17 cellular contexts compared by ENCODE assay signal in genomic region chr10:34524369-34525091, GRCh38.
DNase-seq lines count a peak whose midpoint lies in the region; ATAC-seq and TF ChIP-seq lines count a peak whose summit lies in the region.
"Had no signal": no experiment of that assay in that cellular context is flagged by ENCODE, and none has a peak within 500 bp of the region (broad histone marks: within the 10 kb centered on the region; RNA-seq: fewer than 3 reads in every experiment).

No MANE protein-coding gene starts in this region.

- no TSS peak for BruUV-seq in Caco-2 (replicated peaks; lab: Mats Ljungman, UMichigan)

- H3K4me3 Mint-ChIP-seq in type B pancreatic cell (no peak overlapping the region), Caco-2 (ENCODE audit: unreplicated experiment) (no peak overlapping the region)
- H3K4me3 Mint-ChIP-seq: CD4-positive, alpha-beta memory T cell; naive thymus-derived CD4-positive, alpha-beta T cell had no signal

- H3K27me3 ChIP-seq in Caco-2 (replicated peaks; ENCODE audit: control insufficient read depth, insufficient read depth, low read length) = no peaks in the 10 kb centered on the region
- H3K27me3 ChIP-seq: upper lobe of right lung had no signal

- intact Hi-C loops in Caco-2 (cut with micrococcal nuclease; ENCODE audit: unreplicated experiment) = no loop called here

- POLR2A ChIA-PET in Caco-2 (lab: Charles Lee) = no interaction called here

- peaks cover 17% of the 10 kb centered on the region for H3K36me3 Mint-ChIP-seq in type B pancreatic cell
- no peaks in the 10 kb centered on the region for H3K36me3 Mint-ChIP-seq in Caco-2 (ENCODE audit: insufficient read depth, unreplicated experiment)
- H3K36me3 Mint-ChIP-seq: CD4-positive, alpha-beta memory T cell; naive thymus-derived CD4-positive, alpha-beta T cell had no signal

- TF ChIP-seq CTCF in type B pancreatic cell (conservative IDR thresholded peaks at IDR 0.05) (no peak), Caco-2 (IDR thresholded peaks at IDR 0.05; ENCODE audit: insufficient read depth in 1 of 2, low read depth in 1 of 2, low read length in 1 of 2, severe bottlenecking in 1 of 2, unreplicated experiment in 1 of 2) (no peak)

- H3K4me1 ChIP-seq in Caco-2 = peaks cover 29% of the 10 kb centered on the region

- CTCF ChIA-PET in Caco-2 (lab: Charles Lee) = no interaction called here

- H3K27me3 Mint-ChIP-seq in type B pancreatic cell (no peaks in the 10 kb centered on the region), Caco-2 (ENCODE audit: insufficient read depth, unreplicated experiment) (no peaks in the 10 kb centered on the region)

- H3K4me1 Mint-ChIP-seq in type B pancreatic cell (ENCODE audit: unreplicated experiment) (peaks cover 52% of the 10 kb centered on the region), Caco-2 (ENCODE audit: low read depth, unreplicated experiment) (peaks cover 18% of the 10 kb centered on the region)

- H3K9me3 Mint-ChIP-seq in type B pancreatic cell = peaks cover 7% of the 10 kb centered on the region
- no peaks in the 10 kb centered on the region for H3K9me3 Mint-ChIP-seq in Caco-2 (ENCODE audit: unreplicated experiment)
- H3K9me3 Mint-ChIP-seq: CD4-positive, alpha-beta memory T cell had no signal

- H3K9me3 ChIP-seq in Caco-2 = no peaks in the 10 kb centered on the region
- H3K9me3 ChIP-seq: lower lobe of right lung, psoas muscle, upper lobe of right lung had no signal

- H3K27ac Mint-ChIP-seq in type B pancreatic cell (no peak overlapping the region), Caco-2 (ENCODE audit: unreplicated experiment) (no peak overlapping the region)
- H3K27ac Mint-ChIP-seq: CD4-positive, alpha-beta memory T cell; naive thymus-derived CD4-positive, alpha-beta T cell had no signal

- DNase-seq in A172 (ENCODE audit: low spot score) (peak; percentile 31), NCI-H526 (lab: John Stamatoyannopoulos, UW) (peak; percentile 62 to 68), type B pancreatic cell (ENCODE audit: extremely low spot score, unreplicated experiment) (no peak), Caco-2 (no peak), 8988T (no peak)
- DNase-seq: activated effector memory CD4-positive, alpha-beta T cell treated with Interleukin-2 at 50 U/mL for 16 hours; CD4-positive, alpha-beta memory T cell; lower lobe of right lung; naive thymus-derived CD4-positive, alpha-beta T cell; NCI-H748 treated with DMSO at 0.1 percent for 48 hours; psoas muscle; stimulated activated naive CD8-positive, alpha-beta T cell treated with anti-CD3 and anti-CD28 coated beads, Interleukin-15, Interleukin-2, amounts not matched to agents 100 U/mL and 50 U/mL, for 24 hours; T-helper 2 cell; upper lobe of right lung had no signal

- no peak overlapping the region for H3K4me3 ChIP-seq in Caco-2 (ENCODE audit: low read depth, low read length)
- H3K4me3 ChIP-seq: lower lobe of right lung, psoas muscle, upper lobe of right lung had no signal

- no peaks in the 10 kb centered on the region for H3K36me3 ChIP-seq in Caco-2 (ENCODE audit: control insufficient read depth, insufficient read depth, low read length)
- H3K36me3 ChIP-seq: lower lobe of right lung, upper lobe of right lung had no signal

- ATAC-seq in GM18517 (IDR thresholded peaks at IDR 0.05; ENCODE audit: unreplicated experiment) (peak; percentile 58), GM21825 (IDR thresholded peaks at IDR 0.05; ENCODE audit: unreplicated experiment) (peak; percentile 46), GM21723 (IDR thresholded peaks at IDR 0.05; ENCODE audit: unreplicated experiment) (no peak)
- ATAC-seq: lower lobe of right lung; naive thymus-derived CD4-positive, alpha-beta T cell; psoas muscle; stimulated activated naive CD8-positive, alpha-beta T cell treated with anti-CD3 and anti-CD28 coated beads, Interleukin-15, Interleukin-2, amounts not matched to agents 100 U/mL and 50 U/mL, for 24 hours; upper lobe of right lung had no signal

Comparison
In these comparisons a context has a peak if more than half of its experiments do, and no peak if none do; other contexts are left out.
1. DNase-seq: peak in A172 (single experiment) and NCI-H526 (2 of 2); none in type B pancreatic cell (single experiment), Caco-2 (0 of 2) and 8988T (single experiment).